Comparison of ENCODE assay signal across 15 cellular contexts in genomic region chr1:43766818-43767525, GRCh38. TPM values are rescaled to one million over a fixed set of nuclear protein-coding genes. Genes with fewer than 3 reads are reported as not detected.
DNase-seq lines count a peak whose midpoint lies in the region; ATAC-seq and TF ChIP-seq lines count a peak whose summit lies in the region.
"Had no signal": no experiment of that assay in that cellular context is flagged by ENCODE, and none has a peak within 500 bp of the region (broad histone marks: within the 10 kb centered on the region; RNA-seq: fewer than 3 reads in every experiment).

No MANE protein-coding gene starts in this region.

- no peak overlapping the region for H3K4me3 Mint-ChIP-seq in stimulated activated memory B cell treated with anti-CD40 and anti-IgM and Interleukin-4, amounts not matched to agents 10 μg/mL and 1 μg/mL and 100 μg/mL, for 72 hours
- H3K4me3 Mint-ChIP-seq: CD8-positive, alpha-beta memory T cell; mesothelial cell of epicardium had no signal

- 3% methylated on average over 5 of the region's 5 CpGs for WGBS in mammary epithelial cell (ENCODE audit: low coverage, missing lambda C conversion rate)
- WGBS in neuronal stem cell (ENCODE audit: extremely low coverage in 2 of 2, insufficient read length in 2 of 2, insufficient replicate concordance in 1 of 2), 2 donors: no CpG with 5 or more reads among the region's 5 CpGs

- H3K4me1 ChIP-seq in mammary epithelial cell (ENCODE audit: insufficient read depth, low read length) (peaks cover 53% of the 10 kb centered on the region), neuronal stem cell (ENCODE audit: control insufficient read depth in 2 of 2, insufficient read depth in 1 of 2, low read depth in 1 of 2, low read length in 2 of 2) (peaks cover 15 to 18% of the 10 kb centered on the region in 2 donors), BE2C (no peaks in the 10 kb centered on the region)

- H3K4me2 ChIP-seq in mammary epithelial cell (ENCODE audit: insufficient read depth, low read depth, low read length) (peak overlapping the region; percentile 83), neuronal stem cell (ENCODE audit: insufficient read depth, low read length, poor library complexity, severe bottlenecking) (no peak overlapping the region)

- in situ Hi-C loops in mammary epithelial cell (cut with MboI; ENCODE audit: low sequenced_read_pairs in 2 of 2): loop anchor here (10.0 to 25.0 kb wide), 2 partner anchors 105 to 178 kb away; partner anchors contain the start of genes IPO13 (in 1 of the 2) and KDM4A (in 1 of the 2)

- peak overlapping the region; percentile 22 for H3K18ac ChIP-seq in neuronal stem cell (ENCODE audit: low read length)

- H3K27me3 Mint-ChIP-seq in stimulated activated memory B cell treated with anti-CD40 and anti-IgM and Interleukin-4, amounts not matched to agents 10 μg/mL and 1 μg/mL and 100 μg/mL, for 72 hours: no peaks in the 10 kb centered on the region
- H3K27me3 Mint-ChIP-seq: CD8-positive, alpha-beta memory T cell had no signal

- intact Hi-C loops in mammary epithelial cell (cut with micrococcal nuclease): loop anchor here (1.0 to 10.0 kb wide), 4 partner anchors 70 to 448 kb away; partner anchors contain the start of gene DMAP1

- no peak overlapping the region for H3K23ac ChIP-seq in neuronal stem cell (ENCODE audit: low read depth, low read length, poor library complexity)

- H2AFZ ChIP-seq in mammary epithelial cell (ENCODE audit: low read depth, low read length): peak overlapping the region; percentile 65
- peak overlapping the region; percentile 59 for H2AFZ ChIP-seq in neuronal stem cell (ENCODE audit: low read length)

- H3K27me3 ChIP-seq in HL-60 (ENCODE audit: insufficient read depth, poor library complexity, severe bottlenecking) (no peaks in the 10 kb centered on the region), mammary epithelial cell (ENCODE audit: insufficient read depth, low read length) (no peaks in the 10 kb centered on the region), neuronal stem cell (ENCODE audit: control insufficient read depth in 3 of 3, insufficient read depth in 3 of 3, low read depth in 1 of 3, low read length in 3 of 3) (no peaks in the 10 kb centered on the region), BE2C (no peaks in the 10 kb centered on the region)
- H3K27me3 ChIP-seq: heart left ventricle had no signal

- no peaks in the 10 kb centered on the region for H3K79me1 ChIP-seq in neuronal stem cell (ENCODE audit: low read depth, low read length)

- no peak for ATAC-seq in stimulated activated memory B cell treated with anti-CD40 and anti-IgM and Interleukin-4, amounts not matched to agents 10 μg/mL and 1 μg/mL and 100 μg/mL, for 72 hours
- ATAC-seq: heart left ventricle had no signal

- H2BK12ac ChIP-seq in neuronal stem cell (ENCODE audit: low read length): no peak overlapping the region

- TF ChIP-seq CTCF in HL-60 (IDR thresholded peaks at IDR 0.05; ENCODE audit: insufficient read depth, low read length): no peak
- no peak for TF ChIP-seq CTCF in mammary epithelial cell (conservative IDR thresholded peaks at IDR 0.05 in 1 of 2, IDR thresholded peaks at IDR 0.05 in 1 of 2; ENCODE audit: extremely low read depth in 1 of 2, insufficient read depth in 1 of 2, low read depth in 1 of 2, low read length in 2 of 2)
- no peak for TF ChIP-seq CTCF in BE2C (IDR thresholded peaks at IDR 0.05; ENCODE audit: low read depth, low read length)

- H3K36me3 Mint-ChIP-seq in stimulated activated memory B cell treated with anti-CD40 and anti-IgM and Interleukin-4, amounts not matched to agents 10 μg/mL and 1 μg/mL and 100 μg/mL, for 72 hours: peaks cover 5% of the 10 kb centered on the region
- H3K36me3 Mint-ChIP-seq: mesothelial cell of epicardium had no signal

- H2BK15ac ChIP-seq in neuronal stem cell (ENCODE audit: low read length): no peak overlapping the region

- H3K27ac ChIP-seq in HL-60 (replicated peaks): peak overlapping the region; percentile 65
- peak overlapping the region; percentile 84 for H3K27ac ChIP-seq in mammary epithelial cell (ENCODE audit: insufficient read depth, low read depth, low read length)
- peak overlapping the region; percentile 76 for H3K27ac ChIP-seq in neuronal stem cell (replicated peaks; ENCODE audit: low read length)
- H3K27ac ChIP-seq: heart left ventricle had no signal

- H3K4me1 Mint-ChIP-seq in stimulated activated memory B cell treated with anti-CD40 and anti-IgM and Interleukin-4, amounts not matched to agents 10 μg/mL and 1 μg/mL and 100 μg/mL, for 72 hours: peaks cover 15% of the 10 kb centered on the region

- TSS peak; percentile 56 for BruUV-seq in mammary epithelial cell (replicated peaks; lab: Mats Ljungman, UMichigan)

- H3K79me2 ChIP-seq in mammary epithelial cell (ENCODE audit: insufficient read depth, low read length): peaks cover 14% of the 10 kb centered on the region

- CTCF ChIA-PET in mammary epithelial cell (lab: Charles Lee; ENCODE audit: low non-redundant PET): interaction anchor here (2.6 kb wide), 1 partner anchor 168 kb away, joined by 16 read pairs; no protein-coding TSS in a partner anchor

- H2BK120ac ChIP-seq in neuronal stem cell (ENCODE audit: low read depth, low read length): no peak overlapping the region

- H4K8ac ChIP-seq in neuronal stem cell (ENCODE audit: low read depth, low read length): no peak overlapping the region

- H2BK5ac ChIP-seq in neuronal stem cell (ENCODE audit: low read length): no peak overlapping the region

- H2AK5ac ChIP-seq in neuronal stem cell (ENCODE audit: low read depth, low read length): no peak overlapping the region

- no peaks in the 10 kb centered on the region for H4K20me1 ChIP-seq in mammary epithelial cell (ENCODE audit: insufficient read depth, low read length)

- H3K9me3 Mint-ChIP-seq in stimulated activated memory B cell treated with anti-CD40 and anti-IgM and Interleukin-4, amounts not matched to agents 10 μg/mL and 1 μg/mL and 100 μg/mL, for 72 hours: no peaks in the 10 kb centered on the region
- H3K9me3 Mint-ChIP-seq: CD8-positive, alpha-beta memory T cell; mesothelial cell of epicardium had no signal

- no peak overlapping the region for H3K14ac ChIP-seq in neuronal stem cell (ENCODE audit: low read length)

- H3K4me3 ChIP-seq in HL-60 (replicated peaks; ENCODE audit: insufficient read depth, low read length) (no peak overlapping the region), mammary epithelial cell (replicated peaks in 1 of 3; ENCODE audit: insufficient read depth in 1 of 3, low read depth in 2 of 3, low read length in 3 of 3) (peak overlapping the region in 1 of 3 experiments; percentile 7), neuronal stem cell (ENCODE audit: low read length in 2 of 2) (peak overlapping the region in 1 of 2 donors; percentile 39), BE2C (ENCODE audit: low read depth, low read length) (no peak overlapping the region)
- H3K4me3 ChIP-seq: heart left ventricle had no signal

- H3K4ac ChIP-seq in neuronal stem cell (ENCODE audit: low read length): no peak overlapping the region

- H3K9ac ChIP-seq in mammary epithelial cell (ENCODE audit: insufficient read depth, low read length): peak overlapping the region; percentile 76
- H3K9ac ChIP-seq in neuronal stem cell (ENCODE audit: low read depth, low read length, poor library complexity): no peak overlapping the region

- H3K36me3 ChIP-seq in mammary epithelial cell (ENCODE audit: insufficient read depth, low read length): no peaks in the 10 kb centered on the region
- H3K36me3 ChIP-seq in neuronal stem cell (replicated peaks in 1 of 2; ENCODE audit: control insufficient read depth in 2 of 2, insufficient read depth in 2 of 2, low read length in 2 of 2): no peaks in the 10 kb centered on the region
- H3K36me3 ChIP-seq in BE2C: no peaks in the 10 kb centered on the region
- H3K36me3 ChIP-seq: heart left ventricle had no signal

- no peaks in the 10 kb centered on the region for H3K9me3 ChIP-seq in mammary epithelial cell (replicated peaks; ENCODE audit: insufficient read depth, low read length)
- H3K9me3 ChIP-seq in neuronal stem cell (replicated peaks in 1 of 2; ENCODE audit: control insufficient read depth in 2 of 2, insufficient read depth in 1 of 2, low read depth in 1 of 2, low read length in 2 of 2): no peaks in the 10 kb centered on the region
- no peaks in the 10 kb centered on the region for H3K9me3 ChIP-seq in BE2C
- H3K9me3 ChIP-seq: heart left ventricle had no signal

- DNase-seq in HL-60 (ENCODE audit: low read depth in 1 of 2, low spot score in 1 of 2): peak in 1 of 2 experiments; percentile 28
- peak; percentile 47 to 69 for DNase-seq in NOMO-1 (lab: John Stamatoyannopoulos, UW; ENCODE audit: unreplicated experiment in 2 of 2)
- DNase-seq in mammary epithelial cell: peak; percentile 73
- DNase-seq in neuronal stem cell (ENCODE audit: low spot score): no peak
- no peak for DNase-seq in D341Med (ENCODE audit: low spot score)
- no peak for DNase-seq in NCI-H187 treated with DMSO at 0.1 percent for 48 hours (lab: John Stamatoyannopoulos, UW)
- no peak for DNase-seq in BE2C
- DNase-seq: activated T-cell treated with anti-CD3 and anti-CD28 coated beads, Interleukin-2, amount 50 U/mL, for 48 hours; CD8-positive, alpha-beta memory T cell; effector memory CD4-positive, alpha-beta T cell; heart left ventricle; NCI-H2171 treated with DMSO at 0.1 percent for 48 hours; Right ventricle myocardium superior had no signal

- H3K27ac Mint-ChIP-seq in stimulated activated memory B cell treated with anti-CD40 and anti-IgM and Interleukin-4, amounts not matched to agents 10 μg/mL and 1 μg/mL and 100 μg/mL, for 72 hours: no peak overlapping the region
- H3K27ac Mint-ChIP-seq: CD8-positive, alpha-beta memory T cell; mesothelial cell of epicardium had no signal

- no peak overlapping the region for H4K91ac ChIP-seq in neuronal stem cell (ENCODE audit: low read depth, low read length, poor library complexity)

- dilution Hi-C loops in mammary epithelial cell (cut with HindIII; ENCODE audit: low sequenced_read_pairs): loop anchor here (5.0 to 10.0 kb wide), 5 partner anchors 70 to 208 kb away; partner anchors contain the start of genes ATP6V0B, B4GALT2 and DPH2

RNA-seq across cellular contexts. Expression of gene ST3GAL3, which starts 59.6 kb away (rescaled TPM):
- total RNA-seq in mammary epithelial cell: 10 to 100 TPM; 10.7 to 20.2 TPM
- polyA plus RNA-seq in mammary epithelial cell: 7.8 TPM
- polyA minus RNA-seq in mammary epithelial cell: 60.4 TPM
- 23.9 TPM for polyA plus RNA-seq in neuronal stem cell (2013, experiment 1 of 2)
- polyA plus RNA-seq in neuronal stem cell (2013, experiment 2 of 2): 22.3 TPM
- 16.9 TPM for polyA plus RNA-seq in BE2C (2012; ENCODE audit: insufficient read depth, insufficient read length, low read depth)

Comparison
In these comparisons a context has a peak if more than half of its experiments do, and no peak if none do; other contexts are left out.
1. DNase-seq: peak in NOMO-1 (2 of 2) and mammary epithelial cell (single experiment); none in neuronal stem cell (single experiment), D341Med (single experiment), NCI-H187 treated with DMSO at 0.1 percent for 48 hours (single experiment) and BE2C (single experiment).
2. Peak in every context shown above with its lines, with median percentiles within 50 percentile points of each other: H3K27ac ChIP-seq.